In genomic region chr15:40358492-40359353, GRCh38 we compare ENCODE assay signal across 6 cellular contexts. TPM values are rescaled to one million over a fixed set of nuclear protein-coding genes. Genes with fewer than 3 reads are reported as not detected.
DNase-seq lines count a peak whose midpoint lies in the region; ATAC-seq and TF ChIP-seq lines count a peak whose summit lies in the region.

No MANE protein-coding gene starts in this region.

- CTCF ChIA-PET in activated CD8-positive, alpha-beta memory T cell treated with anti-CD3 and anti-CD28 coated beads, Interleukin-2, amount 10 ng/mL, durations not matched to agents 7 days and 5 days (lab: Charles Lee): interaction anchor here (0.7 to 6.5 kb wide), 9 partner anchors 8 to 84 kb away, joined by 3 to 49 read pairs (median 4); partner anchors contain the start of gene INAFM2
- CTCF ChIA-PET in Panc1 (lab: Charles Lee): no interaction called here

- H3K27me3 Mint-ChIP-seq in activated CD8-positive, alpha-beta memory T cell treated with anti-CD3 and anti-CD28 coated beads, Interleukin-2, amount 10 ng/mL, durations not matched to agents 7 days and 5 days: peaks cover 10% of the 10 kb centered on the region

- ATAC-seq in activated CD8-positive, alpha-beta memory T cell treated with anti-CD3 and anti-CD28 coated beads, Interleukin-2, amount 10 ng/mL, durations not matched to agents 7 days and 5 days: peak; percentile 58
- peak; percentile 75 for ATAC-seq in Panc1

- H3K36me3 Mint-ChIP-seq in activated CD8-positive, alpha-beta memory T cell treated with anti-CD3 and anti-CD28 coated beads, Interleukin-2, amount 10 ng/mL, durations not matched to agents 7 days and 5 days: no peaks in the 10 kb centered on the region

- H3K4me1 ChIP-seq in Panc1 (ENCODE audit: control insufficient read depth, insufficient read depth, low read length): peaks cover 7% of the 10 kb centered on the region

- no TSS peak for BruUV-seq in Panc1 (replicated peaks; lab: Mats Ljungman, UMichigan)

- in situ Hi-C loops in Panc1 (cut with HindIII; ENCODE audit: low pct_unique_long_range_greater_than_20kb, low sequenced_read_pairs): no loop called here

- H3K4me3 ChIP-seq in Panc1 (ENCODE audit: low read depth in 2 of 2, low read length in 2 of 2): peak overlapping the region; percentile 53 to 58
- peak overlapping the region; percentile 33 for H3K4me3 ChIP-seq in fibroblast of mammary gland (ENCODE audit: control insufficient read depth, low read depth, low read length)

- peaks cover 9% of the 10 kb centered on the region for H3K4me1 Mint-ChIP-seq in activated CD8-positive, alpha-beta memory T cell treated with anti-CD3 and anti-CD28 coated beads, Interleukin-2, amount 10 ng/mL, durations not matched to agents 7 days and 5 days

- DNase-seq in activated CD8-positive, alpha-beta memory T cell treated with anti-CD3 and anti-CD28 coated beads, Interleukin-2, amount 10 ng/mL, durations not matched to agents 7 days and 5 days: peak; percentile 67
- no peak for DNase-seq in activated CD8-positive, alpha-beta memory T cell treated with anti-CD3 and anti-CD28 coated beads, Interleukin-2, amount 50 U/mL, for 48 hours
- DNase-seq in Panc1 (ENCODE audit: low read depth, low spot score): no peak
- DNase-seq in fibroblast of mammary gland (ENCODE audit: low read depth): no peak
- peak; percentile 13 to 43 for DNase-seq in stimulated activated CD8-positive, alpha-beta memory T cell treated with anti-CD3 and anti-CD28 coated beads, Interleukin-7, amount 100 ng/mL, for 4 hours (ENCODE audit: low read depth in 2 of 2)
- no peak for DNase-seq in H4 (ENCODE audit: low spot score)

- H3K36me3 ChIP-seq in Panc1 (ENCODE audit: control insufficient read depth, insufficient read depth, low read length): no peaks in the 10 kb centered on the region

- H3K9me3 ChIP-seq in Panc1 (ENCODE audit: control insufficient read depth, insufficient read depth, low read depth, low read length): no peaks in the 10 kb centered on the region

- H3K4me3 Mint-ChIP-seq in activated CD8-positive, alpha-beta memory T cell treated with anti-CD3 and anti-CD28 coated beads, Interleukin-2, amount 10 ng/mL, durations not matched to agents 7 days and 5 days: peak overlapping the region; percentile 68

- POLR2A ChIA-PET in Panc1 (lab: Charles Lee): no interaction called here

- TF ChIP-seq CTCF in Panc1 (IDR thresholded peaks at IDR 0.05): peak; percentile 69; the same call in 1 of the 2 replicates
- TF ChIP-seq CTCF in fibroblast of mammary gland (conservative IDR thresholded peaks at IDR 0.05; ENCODE audit: control insufficient read depth, insufficient read depth, low read depth, low read length): no peak

- no peak overlapping the region for H3K27ac ChIP-seq in Panc1 (ENCODE audit: low read length)

- intact Hi-C loops in Panc1 (cut with micrococcal nuclease; ENCODE audit: unreplicated experiment): no loop called here

- no peaks in the 10 kb centered on the region for H3K27me3 ChIP-seq in Panc1 (ENCODE audit: control insufficient read depth, insufficient read depth, low read length)

- H3K9me3 Mint-ChIP-seq in activated CD8-positive, alpha-beta memory T cell treated with anti-CD3 and anti-CD28 coated beads, Interleukin-2, amount 10 ng/mL, durations not matched to agents 7 days and 5 days (ENCODE audit: low read depth): no peaks in the 10 kb centered on the region

- no peak overlapping the region for H3K27ac Mint-ChIP-seq in activated CD8-positive, alpha-beta memory T cell treated with anti-CD3 and anti-CD28 coated beads, Interleukin-2, amount 10 ng/mL, durations not matched to agents 7 days and 5 days

RNA-seq across cellular contexts. Expression of gene DISP2, which starts 0.7 kb away (rescaled TPM):
- under 1 TPM; 0.23 to 0.37 TPM for total RNA-seq in activated CD8-positive, alpha-beta memory T cell treated with anti-CD3 and anti-CD28 coated beads, Interleukin-2, amount 10 ng/mL, durations not matched to agents 7 days and 5 days
- 10.0 TPM for total RNA-seq in Panc1 (2021; ENCODE audit: unreplicated experiment)
- 3.9 TPM for polyA plus RNA-seq in Panc1 (2012; ENCODE audit: insufficient read length)
- 0.14 and 0.27 TPM in 2 replicates for total RNA-seq in H4 (2014; rRNA removed; shearing (Covaris generic))

RNA-seq across cellular contexts. Expression of gene PHGR1, which starts 7.9 kb away (rescaled TPM):
- not detected for total RNA-seq in activated CD8-positive, alpha-beta memory T cell treated with anti-CD3 and anti-CD28 coated beads, Interleukin-2, amount 10 ng/mL, durations not matched to agents 7 days and 5 days
- not detected for total RNA-seq in Panc1 (2021; ENCODE audit: unreplicated experiment)
- polyA plus RNA-seq in Panc1 (2012; ENCODE audit: insufficient read length): not detected
- total RNA-seq in H4 (2014; rRNA removed; shearing (Covaris generic)): not detected in 2 replicates

RNA-seq across cellular contexts. Expression of gene CCDC9B, which starts 18.0 kb away (rescaled TPM):
- 1 to 10 TPM in 1 of 2 experiments, under 1 TPM in 1; 0.45 to 1.5 TPM for total RNA-seq in activated CD8-positive, alpha-beta memory T cell treated with anti-CD3 and anti-CD28 coated beads, Interleukin-2, amount 10 ng/mL, durations not matched to agents 7 days and 5 days
- 55.9 TPM for total RNA-seq in Panc1 (2021; ENCODE audit: unreplicated experiment)
- 29.9 TPM for polyA plus RNA-seq in Panc1 (2012; ENCODE audit: insufficient read length)
- 1.3 and 4.6 TPM in 2 replicates for total RNA-seq in H4 (2014; rRNA removed; shearing (Covaris generic))

RNA-seq across cellular contexts. Expression of gene KNSTRN, which starts 23.8 kb away (rescaled TPM):
- 10 to 100 TPM; 77.1 to 82.0 TPM for total RNA-seq in activated CD8-positive, alpha-beta memory T cell treated with anti-CD3 and anti-CD28 coated beads, Interleukin-2, amount 10 ng/mL, durations not matched to agents 7 days and 5 days
- total RNA-seq in Panc1 (2021; ENCODE audit: unreplicated experiment): 74.6 TPM
- polyA plus RNA-seq in Panc1 (2012; ENCODE audit: insufficient read length): 27.8 TPM
- 90.3 and 92.9 TPM in 2 replicates for total RNA-seq in H4 (2014; rRNA removed; shearing (Covaris generic))

RNA-seq across cellular contexts. Expression of gene INAFM2, which starts 35.2 kb away (rescaled TPM):
- total RNA-seq in activated CD8-positive, alpha-beta memory T cell treated with anti-CD3 and anti-CD28 coated beads, Interleukin-2, amount 10 ng/mL, durations not matched to agents 7 days and 5 days: 10 to 100 TPM in 1 of 2 experiments, 1 to 10 TPM in 1; 4.9 to 10.2 TPM
- total RNA-seq in Panc1 (2021; ENCODE audit: unreplicated experiment): 10.4 TPM
- 6.7 TPM for polyA plus RNA-seq in Panc1 (2012; ENCODE audit: insufficient read length)
- total RNA-seq in H4 (2014; rRNA removed; shearing (Covaris generic)): 13.0 and 15.7 TPM in 2 replicates

Comparison
In these comparisons a context has a peak if more than half of its experiments do, and no peak if none do; other contexts are left out.
1. DNase-seq: peak in activated CD8-positive, alpha-beta memory T cell treated with anti-CD3 and anti-CD28 coated beads, Interleukin-2, amount 10 ng/mL, durations not matched to agents 7 days and 5 days (single experiment) and stimulated activated CD8-positive, alpha-beta memory T cell treated with anti-CD3 and anti-CD28 coated beads, Interleukin-7, amount 100 ng/mL, for 4 hours (2 of 2); none in activated CD8-positive, alpha-beta memory T cell treated with anti-CD3 and anti-CD28 coated beads, Interleukin-2, amount 50 U/mL, for 48 hours (single experiment), Panc1 (single experiment), fibroblast of mammary gland (single experiment) and H4 (single experiment).
2. RNA of gene CCDC9B, which starts 18.0 kb away (total RNA-seq): 55.9 TPM in Panc1 (single experiment); 0.45 to 1.5 TPM in activated CD8-positive, alpha-beta memory T cell treated with anti-CD3 and anti-CD28 coated beads, Interleukin-2, amount 10 ng/mL, durations not matched to agents 7 days and 5 days and 1.3 to 4.6 TPM in H4; every median in the first group is over 10 times any median in the second.